32 cellular contexts compared by ENCODE assay signal in the genomic region with DNA sequence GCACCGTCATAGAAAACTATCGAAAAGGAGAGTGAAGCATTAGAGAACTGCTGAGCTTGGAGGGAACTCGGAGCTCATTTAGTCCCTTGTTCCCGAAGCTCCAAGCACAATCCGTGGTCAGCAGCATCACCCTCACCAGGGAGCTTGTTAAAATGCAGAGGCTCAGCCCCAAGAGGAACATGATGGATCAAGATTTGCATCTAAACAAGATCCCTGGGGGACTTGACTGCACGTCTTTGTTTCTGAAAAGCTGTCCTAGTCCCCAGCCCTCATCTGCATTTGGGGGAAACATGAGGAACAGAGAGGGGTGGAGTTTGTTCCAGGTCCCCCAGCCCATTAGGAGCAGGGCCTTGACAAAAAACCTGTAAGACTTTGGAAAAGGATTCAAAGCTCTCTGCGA. TPM values are rescaled to one million over a fixed set of nuclear protein-coding genes. Genes with fewer than 3 reads are reported as not detected.
A peak's percentile ranks its signal among the peaks of the same experiment; 100 is the strongest.
DNase-seq lines count a peak whose midpoint lies in the region; ATAC-seq, FAIRE-seq and TF ChIP-seq lines count a peak whose summit lies in the region.
"Had no signal": no experiment of that assay in that cellular context is flagged by ENCODE, and none has a peak within 500 bp of the region (broad histone marks: within the 10 kb centered on the region; RNA-seq: fewer than 3 reads in every experiment).

No MANE protein-coding gene starts in this region.

- in situ Hi-C loops in IMR-90 (cut with MboI; ENCODE audit: low sequenced_read_pairs), result no loop called here
- in situ Hi-C loops in HepG2 (cut with HindIII; ENCODE audit: extremely low pct_ligation_motif_present, low pct_unique_long_range_greater_than_20kb), result no loop called here

- peaks cover 17% of the 10 kb centered on the region for H3K4me1 Mint-ChIP-seq in glutamatergic neuron (ENCODE audit: low read depth, unreplicated experiment)
- H3K4me1 Mint-ChIP-seq: activated naive CD4-positive, alpha-beta T cell treated with anti-CD3 and anti-CD28 coated beads, Interleukin-2, amount 10 ng/mL, durations not matched to agents 7 days and 5 days; activated T-helper 17 cell treated with anti-CD3 and anti-CD28 coated beads, Interleukin-2, amount 50 U/mL, for 72 hours; memory B cell had no signal

- no peak overlapping the region for H3K18ac ChIP-seq in IMR-90 (ENCODE audit: low read depth, low read length)

- no peak for FAIRE-seq in HepG2 (lab: Jason Lieb, UNC)
- FAIRE-seq: islet of Langerhans, RCC 7860 had no signal

- H2BK5ac ChIP-seq in IMR-90 (ENCODE audit: low read depth, low read length, poor library complexity, severe bottlenecking), result no peak overlapping the region

- no peak for TF ChIP-seq EP300 in HepG2 (IDR thresholded peaks at IDR 0.05; ENCODE audit: low read depth in 2 of 2, low read length in 2 of 2)
- no peak for TF ChIP-seq EP300 in HepG2 (CRISPR knock-in tag; IDR thresholded peaks at IDR 0.05; ENCODE audit: borderline replicate concordance)

- H3K27ac ChIP-seq in IMR-90 (ENCODE audit: insufficient read depth, low read length) (no peak overlapping the region), HepG2 (ENCODE audit: extremely low read length, insufficient read depth, low read length) (no peak overlapping the region)
- H3K27ac ChIP-seq: heart right ventricle, left lung, upper lobe of right lung had no signal

- H3K27me3 ChIP-seq in IMR-90 (ENCODE audit: control insufficient read depth, insufficient read depth, low read length) (peaks cover 10% of the 10 kb centered on the region), HepG2 (ENCODE audit: control insufficient read depth in 1 of 2, insufficient read depth in 2 of 2, low read length in 2 of 2) (peaks cover 0 to 1% of the 10 kb centered on the region in 2 experiments; a peak in 1 of 5 replicates)
- H3K27me3 ChIP-seq: adrenal gland, upper lobe of right lung had no signal

- H4K5ac ChIP-seq in IMR-90 (ENCODE audit: low read depth, low read length), result no peak overlapping the region

- no peak overlapping the region for H2AK5ac ChIP-seq in IMR-90 (ENCODE audit: low read depth, low read length)

- intact Hi-C loops in IMR-90 (cut with micrococcal nuclease), result no loop called here
- intact Hi-C loops in HepG2 (cut with micrococcal nuclease; ENCODE audit: unreplicated experiment), result no loop called here

- peaks cover 6% of the 10 kb centered on the region for H3K27me3 Mint-ChIP-seq in glutamatergic neuron (ENCODE audit: unreplicated experiment)

- H2BK120ac ChIP-seq in IMR-90 (ENCODE audit: low read depth, low read length), result no peak overlapping the region

- TF ChIP-seq RAD21 in IMR-90 (IDR thresholded peaks at IDR 0.05; ENCODE audit: low read length) (no peak), HepG2 (CRISPR knock-in tag; IDR thresholded peaks at IDR 0.05) (no peak)

- ATAC-seq in IMR-90 (ENCODE audit: low read depth) (no peak), HepG2 (no peak), HG02973 (IDR thresholded peaks at IDR 0.05; ENCODE audit: unreplicated experiment) (no peak), GM19328 (IDR thresholded peaks at IDR 0.05; ENCODE audit: unreplicated experiment) (no peak)
- ATAC-seq: activated T-helper 17 cell treated with anti-CD3 and anti-CD28 coated beads, Interleukin-2, amount 50 U/mL, for 72 hours; esophagus mucosa; heart right ventricle; left lung; right cardiac atrium; stimulated activated naive CD8-positive, alpha-beta T cell treated with anti-CD3 and anti-CD28 coated beads, Interleukin-15, Interleukin-2, amounts not matched to agents 100 U/mL and 50 U/mL, for 24 hours; upper lobe of right lung had no signal

- no peak overlapping the region for H3K4me2 ChIP-seq in IMR-90 (ENCODE audit: low read depth, low read length)
- H3K4me2 ChIP-seq in HepG2 (ENCODE audit: low read depth, low read length), result no peak overlapping the region

- H2AFZ ChIP-seq in IMR-90 (replicated peaks; ENCODE audit: low read length, poor library complexity) (peak overlapping the region; percentile 51), HepG2 (ENCODE audit: low read length) (no peak overlapping the region)

- dilution Hi-C loops in IMR-90 (cut with HindIII; ENCODE audit: low sequenced_read_pairs, unreplicated experiment), result no loop called here

- no peak overlapping the region for H3K56ac ChIP-seq in IMR-90 (ENCODE audit: extremely low read depth, insufficient read depth, low read length)

- H4K20me1 ChIP-seq in IMR-90 (ENCODE audit: insufficient read depth, low read length), result no peaks in the 10 kb centered on the region
- H4K20me1 ChIP-seq in HepG2 (ENCODE audit: insufficient read depth, low read length), result no peaks in the 10 kb centered on the region

- no peak overlapping the region for H3K9ac ChIP-seq in IMR-90 (ENCODE audit: low read depth, low read length)
- H3K9ac ChIP-seq in HepG2 (ENCODE audit: insufficient read depth, low read depth, low read length), result no peak overlapping the region

- H3K9me3 ChIP-seq in IMR-90 (ENCODE audit: control insufficient read depth, insufficient read depth, low read length) (peaks cover 6% of the 10 kb centered on the region), HepG2 (ENCODE audit: low read length) (peaks cover 16% of the 10 kb centered on the region)
- H3K9me3 ChIP-seq: adrenal gland, upper lobe of right lung had no signal

- H4K8ac ChIP-seq in IMR-90 (ENCODE audit: low read depth in 2 of 2, low read length in 2 of 2), result no peak overlapping the region

- H2AK9ac ChIP-seq in IMR-90 (replicated peaks; ENCODE audit: low read depth, low read length, poor library complexity), result no peak overlapping the region

- POLR2A ChIA-PET in IMR-90 (lab: Charles Lee; ENCODE audit: unreplicated experiment), result no interaction called here
- POLR2A ChIA-PET in HepG2 (lab: Yijun Ruan, JAX), result no interaction called here
- POLR2A ChIA-PET in GM10248 (lab: Yijun Ruan, JAX), result no interaction called here

- H3K4me3 ChIP-seq in IMR-90 (ENCODE audit: insufficient read depth, low read depth, low read length), result no peak overlapping the region
- no peak overlapping the region for H3K4me3 ChIP-seq in HepG2 (replicated peaks in 1 of 3; ENCODE audit: insufficient read depth in 1 of 3, low read depth in 2 of 3, low read length in 3 of 3)
- H3K4me3 ChIP-seq: adrenal gland, heart right ventricle, left lung, spleen, upper lobe of right lung had no signal

- DNase-seq in Ammon's horn (ENCODE audit: low spot score), result peak; percentile 23
- no peak for DNase-seq in IMR-90
- DNase-seq in glutamatergic neuron, result no peak
- no peak for DNase-seq in HepG2 (ENCODE audit: low spot score)
- DNase-seq in NCI-H345 (lab: John Stamatoyannopoulos, UW), result no peak
- no peak for DNase-seq in GM10248 (ENCODE audit: extremely low spot score)
- DNase-seq: 8988T; activated naive CD4-positive, alpha-beta T cell treated with anti-CD3 and anti-CD28 coated beads, Interleukin-2, amount 10 ng/mL, durations not matched to agents 7 days and 5 days; adrenal gland; dermis blood vessel endothelial cell; DMS79 treated with DMSO at 0.1 percent for 48 hours; foreskin fibroblast; HCEC 1CT; heart right ventricle; left lung; NCI-H1930; NCI-H69; right cardiac atrium; SHP77 treated with DMSO at 0.1 percent for 48 hours; spleen; stimulated activated CD4-positive, alpha-beta T cell treated with anti-CD3 and anti-CD28 coated beads, Interleukin-2, amount 100 ng/mL, for 24 hours; stimulated activated naive CD8-positive, alpha-beta T cell treated with anti-CD3 and anti-CD28 coated beads, Interleukin-15, Interleukin-2, amounts not matched to agents 100 U/mL and 50 U/mL, for 24 hours; upper lobe of right lung had no signal

- H3K4me3 Mint-ChIP-seq in glutamatergic neuron (ENCODE audit: unreplicated experiment), result peak overlapping the region; percentile 56
- H3K4me3 Mint-ChIP-seq: activated naive CD4-positive, alpha-beta T cell treated with anti-CD3 and anti-CD28 coated beads, Interleukin-2, amount 10 ng/mL, durations not matched to agents 7 days and 5 days; activated T-helper 17 cell treated with anti-CD3 and anti-CD28 coated beads, Interleukin-2, amount 50 U/mL, for 72 hours; memory B cell; T-helper 2 cell treated with Interferon-gamma antibody and Interleukin-4, amounts not matched to agents 5 μg/mL and 100 μg/mL, for 36 hours had no signal

- H3K14ac ChIP-seq in IMR-90 (replicated peaks; ENCODE audit: low read depth, low read length), result no peak overlapping the region

- no peak overlapping the region for H3K23ac ChIP-seq in IMR-90 (ENCODE audit: low read depth, low read length)

- peaks cover 5% of the 10 kb centered on the region for H3K36me3 Mint-ChIP-seq in glutamatergic neuron (ENCODE audit: unreplicated experiment)
- H3K36me3 Mint-ChIP-seq: activated naive CD4-positive, alpha-beta T cell treated with anti-CD3 and anti-CD28 coated beads, Interleukin-2, amount 10 ng/mL, durations not matched to agents 7 days and 5 days; memory B cell had no signal

- no peak overlapping the region for H4K91ac ChIP-seq in IMR-90 (ENCODE audit: insufficient read depth, low read depth, low read length)

- H3K79me2 ChIP-seq in HepG2 (ENCODE audit: insufficient read depth, low read length), result no peaks in the 10 kb centered on the region

- BruUV-seq in IMR-90 (replicated peaks; lab: Mats Ljungman, UMichigan) (no TSS peak), HepG2 (replicated peaks; lab: Mats Ljungman, UMichigan) (no TSS peak)

- TF ChIP-seq POLR2A in IMR-90 (IDR thresholded peaks at IDR 0.05; ENCODE audit: low read depth, low read length) (no peak), HepG2 (IDR thresholded peaks at IDR 0.05; ENCODE audit: insufficient read depth in 1 of 2, low read depth in 2 of 2, low read length in 2 of 2) (no peak)

- no peaks in the 10 kb centered on the region for H3K79me1 ChIP-seq in IMR-90 (ENCODE audit: low read depth in 1 of 2, low read length in 2 of 2)

- H3K4me1 ChIP-seq in IMR-90 (ENCODE audit: control insufficient read depth, insufficient read depth, low read length), result peaks cover 4% of the 10 kb centered on the region; the same call in 1 of the 2 replicates
- H3K4me1 ChIP-seq in HepG2 (ENCODE audit: insufficient read depth, low read length), result peaks cover 35% of the 10 kb centered on the region
- H3K4me1 ChIP-seq: adrenal gland, spleen, upper lobe of right lung had no signal

- peaks cover 4% of the 10 kb centered on the region for H3K9me3 Mint-ChIP-seq in glutamatergic neuron (ENCODE audit: unreplicated experiment)

- no peak overlapping the region for H2BK20ac ChIP-seq in IMR-90 (ENCODE audit: low read depth, low read length)

- H3K27ac Mint-ChIP-seq in glutamatergic neuron (ENCODE audit: unreplicated experiment), result no peak overlapping the region
- H3K27ac Mint-ChIP-seq: activated naive CD4-positive, alpha-beta T cell treated with anti-CD3 and anti-CD28 coated beads, Interleukin-2, amount 10 ng/mL, durations not matched to agents 7 days and 5 days; activated T-helper 17 cell treated with anti-CD3 and anti-CD28 coated beads, Interleukin-2, amount 50 U/mL, for 72 hours; memory B cell; T-helper 2 cell treated with Interferon-gamma antibody and Interleukin-4, amounts not matched to agents 5 μg/mL and 100 μg/mL, for 36 hours had no signal

- H3K9me1 ChIP-seq in IMR-90 (ENCODE audit: insufficient read depth, low read length), result peaks cover 5% of the 10 kb centered on the region; the same call in 1 of the 2 replicates

- TF ChIP-seq CTCF in IMR-90 (conservative IDR thresholded peaks at IDR 0.05; ENCODE audit: low read depth, low read length) (no peak), glutamatergic neuron (IDR thresholded peaks at IDR 0.05; ENCODE audit: partially characterized antibody, unreplicated experiment) (no peak), HepG2 (CRISPR knock-in tag; IDR thresholded peaks at IDR 0.05) (no peak), GM10248 (IDR thresholded peaks at IDR 0.05; ENCODE audit: control extremely low read depth, extremely low read depth, low read depth, missing control alignments) (no peak)

- no peaks in the 10 kb centered on the region for H3K36me3 ChIP-seq in IMR-90 (ENCODE audit: control insufficient read depth, insufficient read depth, low read length)
- no peaks in the 10 kb centered on the region for H3K36me3 ChIP-seq in HepG2 (replicated peaks in 1 of 2; ENCODE audit: control insufficient read depth in 1 of 2, insufficient read depth in 2 of 2, low read length in 2 of 2)
- H3K36me3 ChIP-seq: adrenal gland, heart right ventricle, left lung, upper lobe of right lung had no signal

- CTCF ChIA-PET in IMR-90 (lab: Yijun Ruan, JAX), result no interaction called here
- CTCF ChIA-PET in HepG2 (lab: Yijun Ruan, JAX; ENCODE audit: low intra/inter-chr PET ratio, low total read pairs), result no interaction called here
- CTCF ChIA-PET in GM10248 (lab: Yijun Ruan, JAX), result interaction anchor here (1.2 kb wide), 1 partner anchor 121 kb away, joined by 3 read pairs; no protein-coding TSS in a partner anchor

- WGBS in IMR-90 (ENCODE audit: extremely low coverage in 2 of 2, insufficient read length in 1 of 2), 2 experiments, result 30% methylated on average over 3 of the region's 7 CpGs; no CpG with 5 or more reads in 1 of the 2 experiments
- WGBS in HepG2 (ENCODE audit: low lambda C conversion rate), result 53% methylated on average over 7 of the region's 7 CpGs

- H3K4ac ChIP-seq in IMR-90 (ENCODE audit: low read depth, low read length), result no peak overlapping the region

- H2BK15ac ChIP-seq in IMR-90 (ENCODE audit: low read depth, low read length), result no peak overlapping the region

RNA-seq across cellular contexts. Expression of gene LBP, which starts 4.1 kb away (rescaled TPM):
- total RNA-seq in IMR-90 (2012; rRNA removed), result not detected in 2 replicates
- not detected in 2 replicates for polyA plus RNA-seq in IMR-90 (2012; rRNA removed)
- not detected in 2 replicates for polyA plus RNA-seq in IMR-90 (2012; cell fraction: cytosol; rRNA removed)
- polyA plus RNA-seq in IMR-90 (2012; cell fraction: nucleus; rRNA removed; ENCODE audit: low replicate concordance), result not detected in 2 replicates
- not detected for total RNA-seq in glutamatergic neuron (ENCODE audit: unreplicated experiment)
- 0.20 TPM in 1 of 2 replicates, not detected in the other for total RNA-seq in HepG2 (2016; rRNA removed; fragmentation: Illumina TruSeq; extraction: Trizol)
- total RNA-seq in HepG2 (2016; cell fraction: cytosol; rRNA removed; fragmentation: Illumina TruSeq; extraction: Trizol; ENCODE audit: low read depth), result not detected in 2 replicates
- total RNA-seq in HepG2 (2016; cell fraction: insoluble cytoplasmic fraction; rRNA removed; fragmentation: Illumina TruSeq; extraction: Trizol), result 0.06 TPM in 1 of 2 replicates, not detected in the other
- 0.09 TPM in 1 of 2 replicates, not detected in the other for total RNA-seq in HepG2 (2016; cell fraction: membrane; rRNA removed; fragmentation: Illumina TruSeq; extraction: Trizol)
- total RNA-seq in HepG2 (2016; cell fraction: nucleus; rRNA removed; fragmentation: Illumina TruSeq; extraction: Trizol), result not detected in 2 replicates
- 0.07 and 0.26 TPM in 2 replicates for polyA plus RNA-seq in HepG2 (2011; rRNA removed)
- polyA plus RNA-seq in HepG2 (2011; cell fraction: cytosol; rRNA removed), result 0.17 and 0.32 TPM in 2 replicates
- 0.08 and 0.14 TPM in 2 replicates for polyA plus RNA-seq in HepG2 (2011; cell fraction: nucleus; rRNA removed)
- 0.20 TPM in 1 of 2 replicates, not detected in the other for polyA plus RNA-seq in HepG2 (2012)
- polyA plus RNA-seq in HepG2 (2016; cell fraction: cytosol; fragmentation: Illumina TruSeq; extraction: Trizol; ENCODE audit: low read depth), result 0.08 TPM in 1 of 2 replicates, not detected in the other
- polyA plus RNA-seq in HepG2 (2016; cell fraction: insoluble cytoplasmic fraction; fragmentation: Illumina TruSeq; extraction: Trizol; ENCODE audit: low read depth), result not detected in 2 replicates
- polyA plus RNA-seq in HepG2 (2016; cell fraction: membrane; fragmentation: Illumina TruSeq; extraction: Trizol; ENCODE audit: low read depth), result 0.10 TPM in 1 of 2 replicates, not detected in the other
- polyA plus RNA-seq in HepG2 (2016; cell fraction: nucleus; fragmentation: Illumina TruSeq; extraction: Trizol; ENCODE audit: insufficient read depth, low read depth), result not detected in 2 replicates
- polyA minus RNA-seq in HepG2 (2011; rRNA and poly(A)+ RNA removed; ENCODE audit: low replicate concordance), result 0.72 TPM in 1 of 2 replicates, not detected in the other
- not detected in 2 replicates for polyA minus RNA-seq in HepG2 (2011; cell fraction: cytosol; rRNA and poly(A)+ RNA removed)
- polyA minus RNA-seq in HepG2 (2011; cell fraction: nucleus; rRNA and poly(A)+ RNA removed), result not detected in 2 replicates
- total RNA-seq: activated T-helper 17 cell treated with anti-CD3 and anti-CD28 coated beads, Interleukin-2, amount 50 U/mL, for 72 hours; dermis blood vessel endothelial cell; spleen; temporal lobe had no signal

RNA-seq across cellular contexts. Expression of gene BPI, which starts 38.2 kb away (rescaled TPM):
- total RNA-seq in IMR-90 (2012; rRNA removed) (not detected in 2 replicates), glutamatergic neuron (ENCODE audit: unreplicated experiment) (not detected), HepG2 (2016; rRNA removed; fragmentation: Illumina TruSeq; extraction: Trizol) (not detected in 2 replicates)
- polyA plus RNA-seq in IMR-90 (2012; rRNA removed) (0.05 and 0.06 TPM in 2 replicates), HepG2 (2011; rRNA removed) (not detected in 2 replicates)
- polyA plus RNA-seq in IMR-90 (2012; cell fraction: cytosol; rRNA removed), result 0.10 TPM in 1 of 2 replicates, not detected in the other
- 0.03 and 0.09 TPM in 2 replicates for polyA plus RNA-seq in IMR-90 (2012; cell fraction: nucleus; rRNA removed; ENCODE audit: low replicate concordance)
- total RNA-seq in HepG2 (2016; cell fraction: cytosol; rRNA removed; fragmentation: Illumina TruSeq; extraction: Trizol; ENCODE audit: low read depth), result not detected in 2 replicates
- not detected in 2 replicates for total RNA-seq in HepG2 (2016; cell fraction: insoluble cytoplasmic fraction; rRNA removed; fragmentation: Illumina TruSeq; extraction: Trizol)
- total RNA-seq in HepG2 (2016; cell fraction: membrane; rRNA removed; fragmentation: Illumina TruSeq; extraction: Trizol), result not detected in 2 replicates
- total RNA-seq in HepG2 (2016; cell fraction: nucleus; rRNA removed; fragmentation: Illumina TruSeq; extraction: Trizol), result not detected in 2 replicates
- not detected in 2 replicates for polyA plus RNA-seq in HepG2 (2011; cell fraction: cytosol; rRNA removed)
- not detected in 2 replicates for polyA plus RNA-seq in HepG2 (2011; cell fraction: nucleus; rRNA removed)
- polyA plus RNA-seq in HepG2 (2012), result not detected in 2 replicates
- not detected in 2 replicates for polyA plus RNA-seq in HepG2 (2016; cell fraction: cytosol; fragmentation: Illumina TruSeq; extraction: Trizol; ENCODE audit: low read depth)
- not detected in 2 replicates for polyA plus RNA-seq in HepG2 (2016; cell fraction: insoluble cytoplasmic fraction; fragmentation: Illumina TruSeq; extraction: Trizol; ENCODE audit: low read depth)
- polyA plus RNA-seq in HepG2 (2016; cell fraction: membrane; fragmentation: Illumina TruSeq; extraction: Trizol; ENCODE audit: low read depth), result not detected in 2 replicates
- polyA plus RNA-seq in HepG2 (2016; cell fraction: nucleus; fragmentation: Illumina TruSeq; extraction: Trizol; ENCODE audit: insufficient read depth, low read depth), result not detected in 2 replicates
- not detected in 2 replicates for polyA minus RNA-seq in HepG2 (2011; rRNA and poly(A)+ RNA removed; ENCODE audit: low replicate concordance)
- polyA minus RNA-seq in HepG2 (2011; cell fraction: cytosol; rRNA and poly(A)+ RNA removed), result not detected in 2 replicates
- polyA minus RNA-seq in HepG2 (2011; cell fraction: nucleus; rRNA and poly(A)+ RNA removed), result not detected in 2 replicates
- total RNA-seq: activated T-helper 17 cell treated with anti-CD3 and anti-CD28 coated beads, Interleukin-2, amount 50 U/mL, for 72 hours; dermis blood vessel endothelial cell; esophagus mucosa; upper lobe of right lung had no signal
